In the genomic region with DNA sequence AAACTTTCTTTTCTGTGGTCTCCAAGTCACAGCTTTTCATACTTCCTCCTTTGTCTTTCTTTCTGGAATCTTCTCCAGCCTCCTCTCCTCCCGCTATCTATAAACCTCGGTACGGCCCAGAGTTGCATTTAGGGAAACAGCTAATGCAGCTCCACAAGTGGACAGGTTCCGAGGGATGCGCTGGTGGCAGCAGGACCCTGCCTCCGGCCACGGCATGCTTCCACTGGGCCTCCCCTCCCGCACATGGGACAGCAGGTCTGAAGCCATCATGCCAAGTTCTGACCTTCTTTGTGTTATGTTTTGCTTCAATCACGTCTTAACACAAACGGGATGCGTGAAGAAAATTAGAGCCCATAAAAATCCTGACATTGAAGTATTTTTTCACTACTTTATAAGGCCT, we compare ENCODE assay signal across 3 cellular contexts.
"Had no signal": no experiment of that assay in that cellular context is flagged by ENCODE, and none has a peak within 500 bp of the region (broad histone marks: within the 10 kb centered on the region; RNA-seq: fewer than 3 reads in every experiment).

No MANE protein-coding gene starts in this region.

- DNase-seq: GDM1, GF-D8 had no signal

- H3K4me3 ChIP-seq: GM12878 had no signal

- ATAC-seq: GM12878 had no signal
